ENCODE assay signal across 26 cellular contexts in genomic region chr12:25284024-25284423, GRCh38.
"Had no signal": no experiment of that assay in that cellular context is flagged by ENCODE, and none has a peak within 500 bp of the region (broad histone marks: within the 10 kb centered on the region; RNA-seq: fewer than 3 reads in every experiment).

No MANE protein-coding gene starts in this region.

- H3K4me1 ChIP-seq: adrenal gland, body of pancreas had no signal

- H3K27ac ChIP-seq: adrenal gland, body of pancreas, coronary artery, dorsolateral prefrontal cortex, tibial nerve had no signal

- H3K27me3 ChIP-seq: adrenal gland, body of pancreas, dorsolateral prefrontal cortex, tibial nerve had no signal

- H3K36me3 ChIP-seq: adrenal gland, tibial nerve had no signal

- H3K9me3 ChIP-seq: body of pancreas had no signal

- H3K4me1 Mint-ChIP-seq: neural crest cell had no signal

- H3K4me3 ChIP-seq: adrenal gland, body of pancreas, coronary artery, dorsolateral prefrontal cortex, tibial nerve had no signal

- H3K9me3 Mint-ChIP-seq: activated naive CD4-positive, alpha-beta T cell treated with anti-CD3 and anti-CD28 coated beads for 36 hours; neural crest cell had no signal

- DNase-seq: activated CD4-positive, alpha-beta T cell treated with anti-CD3 and anti-CD28 coated beads for 36 hours; activated CD4-positive, alpha-beta T cell treated with anti-CD3 and anti-CD28 coated beads, Interleukin-2, amount 50 U/mL, for 48 hours; activated CD4-positive, CD25-positive, alpha-beta regulatory T cell; activated CD8-positive, alpha-beta memory T cell treated with anti-CD3 and anti-CD28 coated beads for 24 hours; activated effector memory CD4-positive, alpha-beta T cell treated with anti-CD3 and anti-CD28 coated beads, Interleukin-2, amount 50 U/mL, for 16 hours; activated naive CD4-positive, alpha-beta T cell treated with anti-CD3 and anti-CD28 coated beads for 36 hours; activated naive CD8-positive, alpha-beta T cell treated with anti-CD3 and anti-CD28 coated beads for 36 hours; adrenal gland; aorta; body of pancreas; dorsolateral prefrontal cortex; effector memory CD4-positive, alpha-beta T cell; erythroblast; foreskin fibroblast; left ventricle myocardium superior; naive thymus-derived CD8-positive, alpha-beta T cell; occipital lobe; right cardiac atrium; stimulated activated CD4-positive, alpha-beta T cell treated with anti-CD3 and anti-CD28 coated beads, Interleukin-2, amount 100 ng/mL, for 48 hours; stimulated activated naive CD4-positive, alpha-beta T cell treated with Interleukin-2 at 50 U/mL for 16 hours; T-helper 1 cell had no signal

- H3K36me3 Mint-ChIP-seq: activated naive CD8-positive, alpha-beta T cell treated with anti-CD3 and anti-CD28 coated beads for 36 hours; mesothelial cell of epicardium had no signal

- H3K4me3 Mint-ChIP-seq: activated CD4-positive, alpha-beta T cell treated with anti-CD3 and anti-CD28 coated beads for 36 hours; activated naive CD4-positive, alpha-beta T cell treated with anti-CD3 and anti-CD28 coated beads for 36 hours; activated naive CD8-positive, alpha-beta T cell treated with anti-CD3 and anti-CD28 coated beads for 36 hours; mesothelial cell of epicardium; neural crest cell; T-helper 2 cell treated with Interferon-gamma antibody and Interleukin-4, amounts not matched to agents 5 μg/mL and 100 μg/mL, for 36 hours had no signal

- ATAC-seq: activated CD4-positive, alpha-beta T cell treated with anti-CD3 and anti-CD28 coated beads for 36 hours; body of pancreas; left ventricle myocardium superior; naive thymus-derived CD8-positive, alpha-beta T cell; right cardiac atrium had no signal

- H3K27me3 Mint-ChIP-seq: activated CD4-positive, alpha-beta T cell treated with anti-CD3 and anti-CD28 coated beads for 36 hours; activated naive CD8-positive, alpha-beta T cell treated with anti-CD3 and anti-CD28 coated beads for 36 hours; naive thymus-derived CD8-positive, alpha-beta T cell had no signal

- H3K27ac Mint-ChIP-seq: activated CD4-positive, alpha-beta T cell treated with anti-CD3 and anti-CD28 coated beads for 36 hours; activated naive CD4-positive, alpha-beta T cell treated with anti-CD3 and anti-CD28 coated beads for 36 hours; activated naive CD8-positive, alpha-beta T cell treated with anti-CD3 and anti-CD28 coated beads for 36 hours; mesothelial cell of epicardium; T-helper 2 cell treated with Interferon-gamma antibody and Interleukin-4, amounts not matched to agents 5 μg/mL and 100 μg/mL, for 36 hours had no signal
